Comparison of ENCODE assay signal across 2 cellular contexts in genomic region chr7:148849393-148850098, GRCh38.
TF ChIP-seq lines count a peak whose summit lies in the region.

No MANE protein-coding gene starts in this region.

TF ChIP-seq in HepG2, 621 proteins besides CTCF, POLR2A, EP300 and RAD21:
- TF ChIP-seq RFX3 (CRISPR knock-in tag; IDR thresholded peaks at IDR 0.05) (no peak), GATAD2A (CRISPR knock-in tag; IDR thresholded peaks at IDR 0.05) (no peak), NFE2L1 (CRISPR knock-in tag; IDR thresholded peaks at IDR 0.05; ENCODE audit: borderline replicate concordance) (no peak), PAXIP1 (CRISPR knock-in tag; conservative IDR thresholded peaks at IDR 0.05) (no peak), FOXA1 (IDR thresholded peaks at IDR 0.05) (no peak), FOXA1 (CRISPR knock-in tag; IDR thresholded peaks at IDR 0.05) (no peak), ZNF792 (CRISPR knock-in tag; IDR thresholded peaks at IDR 0.05) (no peak), ZSCAN22 (CRISPR knock-in tag; IDR thresholded peaks at IDR 0.05) (no peak), ZNF30 (CRISPR knock-in tag; IDR thresholded peaks at IDR 0.05) (no peak), NFAT5 (CRISPR knock-in tag; IDR thresholded peaks at IDR 0.05) (no peak), ZNF879 (CRISPR knock-in tag; IDR thresholded peaks at IDR 0.05) (no peak), NFKBIZ (CRISPR knock-in tag; IDR thresholded peaks at IDR 0.05) (no peak), NKX3-1 (CRISPR knock-in tag; IDR thresholded peaks at IDR 0.05) (no peak), ZNF451 (CRISPR knock-in tag; IDR thresholded peaks at IDR 0.05) (no peak), MYPOP (CRISPR knock-in tag; IDR thresholded peaks at IDR 0.05) (no peak), HNRNPL (IDR thresholded peaks at IDR 0.05; ENCODE audit: low read depth, low read length) (no peak), ZNF747 (CRISPR knock-in tag; IDR thresholded peaks at IDR 0.05; ENCODE audit: borderline replicate concordance) (no peak), ZSCAN29 (CRISPR knock-in tag; conservative IDR thresholded peaks at IDR 0.05) (no peak), ZMYM4 (CRISPR knock-in tag; IDR thresholded peaks at IDR 0.05) (no peak), U2AF1 (optimal IDR thresholded peaks at IDR 0.05; ENCODE audit: low read depth, low read length) (no peak), GATAD1 (CRISPR knock-in tag; IDR thresholded peaks at IDR 0.05) (no peak)
TF ChIP-seq in HepG2: peak in this region for 0.

TF ChIP-seq in WTC11, 78 proteins besides CTCF, POLR2A, EP300 and RAD21:
- no peak for TF ChIP-seq CREB1 (CRISPR knock-in tag; IDR thresholded peaks at IDR 0.05)
- TF ChIP-seq ATF3 (CRISPR knock-in tag; conservative IDR thresholded peaks at IDR 0.05), result no peak
- TF ChIP-seq ZNF138 (CRISPR knock-in tag; conservative IDR thresholded peaks at IDR 0.05), result no peak
- no peak for TF ChIP-seq ZNF281 (CRISPR knock-in tag; IDR thresholded peaks at IDR 0.05)
- no peak for TF ChIP-seq ZMAT4 (CRISPR knock-in tag; IDR thresholded peaks at IDR 0.05)
- no peak for TF ChIP-seq JAZF1 (CRISPR knock-in tag; IDR thresholded peaks at IDR 0.05)
- TF ChIP-seq JUN (CRISPR knock-in tag; IDR thresholded peaks at IDR 0.05), result no peak
- no peak for TF ChIP-seq ZNF423 (CRISPR knock-in tag; IDR thresholded peaks at IDR 0.05)
